In the genomic region with DNA sequence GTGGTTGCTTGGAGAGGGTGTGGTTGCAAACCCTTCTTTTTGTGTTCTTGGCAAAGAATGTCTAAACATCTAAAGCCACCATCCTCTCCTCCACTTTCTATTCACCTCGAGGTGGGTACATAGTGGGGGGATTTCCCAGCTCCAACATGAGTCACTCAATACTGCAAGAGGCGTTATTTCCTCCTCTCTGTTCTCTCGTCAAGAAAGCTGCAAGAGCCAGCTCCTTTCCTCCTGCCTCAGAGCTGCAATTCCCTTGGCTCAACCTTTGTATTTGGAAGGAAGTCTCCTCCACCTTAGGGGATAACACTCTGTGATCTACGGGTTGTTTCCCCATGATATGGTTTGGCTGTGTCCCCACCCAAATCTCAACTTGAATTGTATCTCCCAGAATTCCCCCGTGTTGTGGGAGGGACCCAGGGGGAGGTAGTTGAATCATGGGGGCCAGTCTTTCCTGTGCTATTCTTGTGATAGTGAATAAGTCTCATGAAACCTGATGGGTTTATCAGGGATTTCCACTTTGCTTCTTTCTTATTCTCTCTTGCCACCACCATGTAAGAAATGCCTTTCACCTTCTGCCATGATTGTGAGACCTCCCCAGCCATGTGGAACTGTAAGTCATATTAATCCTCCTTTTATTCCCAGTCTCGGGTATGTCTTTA, we compare ENCODE assay signal across 8 cellular contexts.
DNase-seq lines count a peak whose midpoint lies in the region; ATAC-seq and TF ChIP-seq lines count a peak whose summit lies in the region.

No MANE protein-coding gene starts in this region.

- H3K9me3 ChIP-seq in psoas muscle: no peaks in the 10 kb centered on the region

- no peak overlapping the region for H3K27ac ChIP-seq in psoas muscle

- intact Hi-C loops in psoas muscle (cut with DNase I): no loop called here
- intact Hi-C loops in sciatic nerve (cut with DNase I): no loop called here

- WGBS in psoas muscle, 3 donors: 67 to 76% (median 70%) methylated on average over 6 of the region's 6 CpGs

- no peaks in the 10 kb centered on the region for H3K27me3 ChIP-seq in psoas muscle (ENCODE audit: insufficient read depth in 3 of 3, low read length in 2 of 3)

- DNase-seq in activated T-cell treated with anti-CD3 and anti-CD28 coated beads for 48 hours (ENCODE audit: low read depth) (peak; percentile 25), NCI-H1105 (lab: John Stamatoyannopoulos, UW) (no peak), RPMI8226 (no peak), psoas muscle (no peak), sciatic nerve (ENCODE audit: low spot score) (no peak)
- DNase-seq in stimulated activated CD4-positive, alpha-beta T cell treated with anti-CD3 and anti-CD28 coated beads, Interleukin-1b, Interleukin-23, amount 100 ng/mL, for 24 hours (ENCODE audit: low read depth in 4 of 4, low spot score in 1 of 4): peak; percentile 21 to 39 (median 36)

- no peak overlapping the region for H3K4me3 ChIP-seq in psoas muscle

- H3K36me3 ChIP-seq in psoas muscle (ENCODE audit: insufficient read depth in 1 of 2, low read depth in 1 of 2): no peaks in the 10 kb centered on the region

- H3K4me1 ChIP-seq in psoas muscle: peaks cover 11% of the 10 kb centered on the region

- no peak for TF ChIP-seq CTCF in psoas muscle (IDR thresholded peaks at IDR 0.05)

- ATAC-seq in GM19025 (IDR thresholded peaks at IDR 0.05; ENCODE audit: low read depth, unreplicated experiment) (peak; percentile 94), HG03139 (IDR thresholded peaks at IDR 0.05; ENCODE audit: unreplicated experiment) (peak; percentile 85), psoas muscle (no peak), sciatic nerve (no peak)

Comparison
In these comparisons a context has a peak if more than half of its experiments do, and no peak if none do; other contexts are left out.
1. ATAC-seq: peak in GM19025 (single experiment) and HG03139 (single experiment); none in psoas muscle (0 of 4) and sciatic nerve (single experiment).
2. DNase-seq: peak in activated T-cell treated with anti-CD3 and anti-CD28 coated beads for 48 hours (single experiment) and stimulated activated CD4-positive, alpha-beta T cell treated with anti-CD3 and anti-CD28 coated beads, Interleukin-1b, Interleukin-23, amount 100 ng/mL, for 24 hours (4 of 4); none in NCI-H1105 (single experiment), RPMI8226 (single experiment), psoas muscle (0 of 2) and sciatic nerve (single experiment).